In the genomic region with DNA sequence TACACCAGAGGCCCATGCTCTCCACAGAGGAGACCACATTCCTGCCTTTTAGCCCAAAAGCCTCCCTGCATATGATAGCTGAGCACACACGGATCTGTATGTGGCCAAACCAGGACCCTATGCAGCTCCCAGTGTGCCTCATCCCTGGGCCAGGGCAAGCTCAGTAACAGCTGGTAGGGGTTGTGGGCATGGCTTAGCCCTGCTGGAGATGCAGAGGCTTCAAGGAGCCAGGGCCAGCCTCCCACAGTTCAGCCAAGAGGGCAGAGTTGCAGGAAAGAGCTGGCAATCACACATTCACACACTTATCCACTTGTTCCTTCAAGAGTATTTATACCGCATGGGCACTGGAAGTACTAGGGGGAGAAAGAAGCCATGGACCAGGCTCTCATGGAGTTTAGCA, we compare ENCODE assay signal across 30 cellular contexts. TPM values are rescaled to one million over a fixed set of nuclear protein-coding genes. Genes with fewer than 3 reads are reported as not detected.
DNase-seq lines count a peak whose midpoint lies in the region; ATAC-seq and TF ChIP-seq lines count a peak whose summit lies in the region.
"Had no signal": no experiment of that assay in that cellular context is flagged by ENCODE, and none has a peak within 500 bp of the region (broad histone marks: within the 10 kb centered on the region; RNA-seq: fewer than 3 reads in every experiment).

No MANE protein-coding gene starts in this region.

- H3K27ac ChIP-seq in SK-N-SH (ENCODE audit: low read depth in 2 of 2, low read length in 1 of 2), result no peak overlapping the region
- H3K27ac ChIP-seq in lower lobe of right lung, result no peak overlapping the region
- H3K27ac ChIP-seq in stomach, result peak overlapping the region in 1 of 5 donors; percentile 94
- H3K27ac ChIP-seq in adrenal gland, result no peak overlapping the region
- H3K27ac ChIP-seq: cardiac muscle cell, Peyer's patch, psoas muscle had no signal

- intact Hi-C loops in lower lobe of right lung (cut with DNase I) (no loop called here), stomach (cut with DNase I; ENCODE audit: low total_unique reads) (no loop called here), adrenal gland (cut with DNase I) (no loop called here)

- no peak overlapping the region for H3K9ac ChIP-seq in SK-N-SH

- no peak for TF ChIP-seq RAD21 in SK-N-SH (IDR thresholded peaks at IDR 0.05; ENCODE audit: low read length)

- H3K4me3 ChIP-seq in SK-N-SH (ENCODE audit: low read depth in 2 of 2, low read length in 1 of 2) (no peak overlapping the region), lower lobe of right lung (no peak overlapping the region), stomach (no peak overlapping the region), adrenal gland (no peak overlapping the region)
- H3K4me3 ChIP-seq: ascending aorta, cardiac muscle cell, Peyer's patch, psoas muscle had no signal

- no peaks in the 10 kb centered on the region for H4K20me1 ChIP-seq in SK-N-SH (ENCODE audit: insufficient read depth)

- TF ChIP-seq EP300 in SK-N-SH (IDR thresholded peaks at IDR 0.05; ENCODE audit: borderline replicate concordance in 1 of 2, low read depth in 1 of 2, low read length in 1 of 2) (no peak), stomach (IDR thresholded peaks at IDR 0.05) (no peak)

- peaks cover 59% of the 10 kb centered on the region for H3K27me3 Mint-ChIP-seq in brain

- H3K9me2 ChIP-seq in SK-N-SH, result no peaks in the 10 kb centered on the region

- peak; percentile 12 for DNase-seq in SK-N-SH
- no peak for DNase-seq in lower lobe of right lung
- peak; percentile 8 for DNase-seq in stomach
- DNase-seq in NCI-H2227 treated with DMSO at 0.1 percent for 48 hours (lab: John Stamatoyannopoulos, UW), result no peak
- no peak for DNase-seq in adrenal gland
- DNase-seq: activated CD4-positive, alpha-beta T cell treated with anti-CD3 and anti-CD28 coated beads for 4 hours; activated CD8-positive, alpha-beta T cell treated with anti-CD3 and anti-CD28 coated beads, Interleukin-2, amount 10 ng/mL, durations not matched to agents 7 days and 5 days; activated naive CD8-positive, alpha-beta T cell treated with anti-CD3 and anti-CD28 coated beads, Interleukin-2, amount 10 ng/mL, durations not matched to agents 7 days and 5 days; Calu3; cortex of kidney; kidney glomerular epithelial cell; NCI-H1436 treated with DMSO at 0.1 percent for 48 hours; NCI-H2081 treated with DMSO at 0.1 percent for 48 hours; NCI-H226; NCI-H69; Peyer's patch; SIG-M5; stimulated activated CD4-positive, alpha-beta T cell treated with anti-CD3 and anti-CD28 coated beads, Interleukin-4, amount 100 ng/mL, for 4 hours; substantia nigra; SW 1271; T-helper 9 cell had no signal

- CTCF ChIA-PET in SK-N-SH (lab: Yijun Ruan, JAX), result interaction anchor here (0.8 to 3.4 kb wide), 7 partner anchors 19 to 352 kb away, joined by 3 to 21 read pairs (median 6); no protein-coding TSS in a partner anchor

- H3K9me3 ChIP-seq in SK-N-SH (no peaks in the 10 kb centered on the region), lower lobe of right lung (no peaks in the 10 kb centered on the region), stomach (no peaks in the 10 kb centered on the region), adrenal gland (replicated peaks in 1 of 3) (no peaks in the 10 kb centered on the region)
- H3K9me3 ChIP-seq: ascending aorta, Peyer's patch, psoas muscle had no signal

- 90% methylated on average over 2 of the region's 2 CpGs for WGBS in SK-N-SH (ENCODE audit: low lambda C conversion rate)
- 67 to 87% (median 82%) methylated on average over 1 to 2 of the region's 2 CpGs for whole genome bisulfite sequencing in stomach, 5 donors
- WGBS in adrenal gland, 4 donors, result 76 to 86% (median 78%) methylated on average over 2 of the region's 2 CpGs

- no peak overlapping the region for H3K27ac Mint-ChIP-seq in brain
- H3K27ac Mint-ChIP-seq: activated CD8-positive, alpha-beta T cell treated with anti-CD3 and anti-CD28 coated beads, Interleukin-2, amount 10 ng/mL, durations not matched to agents 7 days and 5 days; activated naive CD8-positive, alpha-beta T cell treated with anti-CD3 and anti-CD28 coated beads, Interleukin-2, amount 10 ng/mL, durations not matched to agents 7 days and 5 days; activated T-helper 17 cell treated with anti-CD3 and anti-CD28 coated beads, Interleukin-2, amount 50 U/mL, for 72 hours; CD14-positive monocyte had no signal

- H2AFZ ChIP-seq in SK-N-SH (ENCODE audit: low read depth), result no peak overlapping the region

- H3K4me1 ChIP-seq in SK-N-SH (ENCODE audit: control insufficient read depth in 1 of 2, insufficient read depth in 2 of 2, low read depth in 1 of 2, low read length in 1 of 2), result peaks cover 0 to 6% of the 10 kb centered on the region in 2 experiments; a peak in 1 of 4 replicates
- peaks cover 49% of the 10 kb centered on the region for H3K4me1 ChIP-seq in lower lobe of right lung
- H3K4me1 ChIP-seq in stomach, result peaks cover 20 to 66% (median 38%) of the 10 kb centered on the region in 4 donors
- peaks cover 8 to 16% of the 10 kb centered on the region in 2 donors for H3K4me1 ChIP-seq in adrenal gland (replicated peaks in 1 of 2)

- TF ChIP-seq POLR2A in stomach (IDR thresholded peaks at IDR 0.05) (no peak), adrenal gland (IDR thresholded peaks at IDR 0.05) (no peak)

- TF ChIP-seq CTCF in SK-N-SH (IDR thresholded peaks at IDR 0.05) (no peak), brain (conservative IDR thresholded peaks at IDR 0.05) (no peak), lower lobe of right lung (IDR thresholded peaks at IDR 0.05) (no peak), stomach (IDR thresholded peaks at IDR 0.05) (no peak), adrenal gland (IDR thresholded peaks at IDR 0.05) (no peak)

- POLR2A ChIA-PET in SK-N-SH (lab: Yijun Ruan, JAX), result no interaction called here

- H3K4me1 Mint-ChIP-seq in brain, result peaks cover 31% of the 10 kb centered on the region
- H3K4me1 Mint-ChIP-seq: activated T-helper 17 cell treated with anti-CD3 and anti-CD28 coated beads, Interleukin-2, amount 50 U/mL, for 72 hours had no signal

- H3K36me3 Mint-ChIP-seq in brain, result no peaks in the 10 kb centered on the region
- H3K36me3 Mint-ChIP-seq: activated naive CD8-positive, alpha-beta T cell treated with anti-CD3 and anti-CD28 coated beads, Interleukin-2, amount 10 ng/mL, durations not matched to agents 7 days and 5 days had no signal

- H3K27me3 ChIP-seq in SK-N-SH (ENCODE audit: insufficient read depth) (peaks cover 14% of the 10 kb centered on the region; the same call in 1 of the 2 replicates), lower lobe of right lung (ENCODE audit: low read depth) (no peaks in the 10 kb centered on the region), stomach (peaks cover 0 to 52% (median 28%) of the 10 kb centered on the region in 3 donors), adrenal gland (peaks cover 10% of the 10 kb centered on the region)
- H3K27me3 ChIP-seq: ascending aorta had no signal

- peaks cover 0 to 5% (median 0%) of the 10 kb centered on the region in 5 experiments for H3K9me3 Mint-ChIP-seq in brain
- H3K9me3 Mint-ChIP-seq: activated naive CD8-positive, alpha-beta T cell treated with anti-CD3 and anti-CD28 coated beads, Interleukin-2, amount 10 ng/mL, durations not matched to agents 7 days and 5 days; activated T-helper 17 cell treated with anti-CD3 and anti-CD28 coated beads, Interleukin-2, amount 50 U/mL, for 72 hours had no signal

- no peaks in the 10 kb centered on the region for H3K79me2 ChIP-seq in SK-N-SH (ENCODE audit: insufficient read depth)

- H3F3A ChIP-seq in SK-N-SH (replicated peaks; ENCODE audit: insufficient read depth), result no peaks in the 10 kb centered on the region

- peak overlapping the region in 3 of 5 experiments; percentile 44 to 57 (median 46) for H3K4me3 Mint-ChIP-seq in brain
- H3K4me3 Mint-ChIP-seq: activated CD8-positive, alpha-beta T cell treated with anti-CD3 and anti-CD28 coated beads, Interleukin-2, amount 10 ng/mL, durations not matched to agents 7 days and 5 days; activated naive CD8-positive, alpha-beta T cell treated with anti-CD3 and anti-CD28 coated beads, Interleukin-2, amount 10 ng/mL, durations not matched to agents 7 days and 5 days; activated T-helper 17 cell treated with anti-CD3 and anti-CD28 coated beads, Interleukin-2, amount 50 U/mL, for 72 hours had no signal

- H3K4me2 ChIP-seq in SK-N-SH, result no peak overlapping the region

- H3K36me3 ChIP-seq in SK-N-SH (replicated peaks in 1 of 2; ENCODE audit: control insufficient read depth in 1 of 2, insufficient read depth in 2 of 2, low read length in 1 of 2) (no peaks in the 10 kb centered on the region), lower lobe of right lung (peaks cover 3% of the 10 kb centered on the region), stomach (no peaks in the 10 kb centered on the region), adrenal gland (replicated peaks in 1 of 2) (no peaks in the 10 kb centered on the region)
- H3K36me3 ChIP-seq: ascending aorta, cardiac muscle cell, Peyer's patch had no signal

- ATAC-seq in SK-N-SH treated with all-trans-retinoic acid at 6 μM for 48 hours (no peak), lower lobe of right lung (peak; percentile 2 to 22), GM21529 (IDR thresholded peaks at IDR 0.05; ENCODE audit: unreplicated experiment) (no peak)
- ATAC-seq: activated CD8-positive, alpha-beta T cell treated with anti-CD3 and anti-CD28 coated beads, Interleukin-2, amount 10 ng/mL, durations not matched to agents 7 days and 5 days; activated T-helper 17 cell treated with anti-CD3 and anti-CD28 coated beads, Interleukin-2, amount 50 U/mL, for 72 hours; psoas muscle had no signal

RNA-seq across cellular contexts. Expression of a gene that starts 1.6 kb away (rescaled TPM):
- polyA plus RNA-seq in SK-N-SH (2012; rRNA removed), result 2.2 and 2.7 TPM in 2 replicates
- polyA plus RNA-seq in SK-N-SH (2012; cell fraction: cytosol; rRNA removed), result 1.3 and 1.8 TPM in 2 replicates
- 13.9 and 22.5 TPM in 2 replicates for polyA plus RNA-seq in SK-N-SH (2012; cell fraction: nucleus; rRNA removed)
- polyA plus RNA-seq in brain (ENCODE audit: insufficient read depth, low read depth, low replicate concordance), result 10.5 TPM
- total RNA-seq in lower lobe of right lung, result 148 TPM
- total RNA-seq in stomach, result 10 to 100 TPM; 30.3 to 90.4 (median 52.5) TPM
- polyA plus RNA-seq in stomach, result 10 to 100 TPM; 33.0 to 94.1 (median 66.6) TPM
- total RNA-seq in adrenal gland, result 10 to 100 TPM in 7 of 8 donors, 1 to 10 TPM in 1; 8.7 to 32.3 (median 16.1) TPM
- 100 to 1,000 TPM in 2 of 3 donors, 1 to 10 TPM in 1; 3.8 to 142 (median 107) TPM for polyA plus RNA-seq in adrenal gland

RNA-seq across cellular contexts. Expression of a gene that starts 24.4 kb away (rescaled TPM):
- polyA plus RNA-seq in SK-N-SH (2012; rRNA removed), result 3.2 and 3.9 TPM in 2 replicates
- 3.9 and 4.8 TPM in 2 replicates for polyA plus RNA-seq in SK-N-SH (2012; cell fraction: cytosol; rRNA removed)
- polyA plus RNA-seq in SK-N-SH (2012; cell fraction: nucleus; rRNA removed), result 1.5 and 2.2 TPM in 2 replicates
- polyA plus RNA-seq in brain (ENCODE audit: insufficient read depth, low read depth, low replicate concordance), result 5.2 TPM
- 7.4 TPM for total RNA-seq in lower lobe of right lung
- total RNA-seq in stomach, result 10 to 100 TPM in 1 of 5 donors, 1 to 10 TPM in 4; 2.3 to 35.6 (median 7.2) TPM
- 1 to 10 TPM; 2.1 to 6.5 (median 3.1) TPM for polyA plus RNA-seq in stomach
- total RNA-seq in adrenal gland, result 10 to 100 TPM in 3 of 8 donors, 1 to 10 TPM in 5; 5.1 to 12.2 (median 8.1) TPM
- 1 to 10 TPM; 4.3 to 8.5 (median 5.4) TPM for polyA plus RNA-seq in adrenal gland

RNA-seq across cellular contexts. Expression of a gene that starts 31.0 kb away (rescaled TPM):
- polyA plus RNA-seq in SK-N-SH (2012; rRNA removed) (0.03 TPM in 1 of 2 replicates, not detected in the other), brain (ENCODE audit: insufficient read depth, low read depth, low replicate concordance) (15.5 TPM), stomach (under 1 TPM; 0.19 to 0.61 (median 0.25) TPM), adrenal gland (1 to 10 TPM in 1 of 3 donors, under 1 TPM in 1, not detected in 1; 0.54 to 2.0 TPM)
- not detected in 2 replicates for polyA plus RNA-seq in SK-N-SH (2012; cell fraction: cytosol; rRNA removed)
- polyA plus RNA-seq in SK-N-SH (2012; cell fraction: nucleus; rRNA removed), result not detected in 2 replicates
- total RNA-seq in lower lobe of right lung (0.18 TPM), stomach (not detected), adrenal gland (under 1 TPM in 1 of 8 donors, not detected in 7; 0.11 TPM)
- total RNA-seq: activated CD8-positive, alpha-beta T cell treated with anti-CD3 and anti-CD28 coated beads, Interleukin-2, amount 10 ng/mL, durations not matched to agents 7 days and 5 days; activated naive CD8-positive, alpha-beta T cell treated with anti-CD3 and anti-CD28 coated beads, Interleukin-2, amount 10 ng/mL, durations not matched to agents 7 days and 5 days; activated T-helper 17 cell treated with anti-CD3 and anti-CD28 coated beads, Interleukin-2, amount 50 U/mL, for 72 hours; ascending aorta; Calu3; cardiac muscle cell; fibroblast of villous mesenchyme; Peyer's patch had no signal
- polyA plus RNA-seq: CD14-positive monocyte had no signal

Comparison
In these comparisons a context has a peak if more than half of its experiments do, and no peak if none do; other contexts are left out.
1. DNase-seq: peak in SK-N-SH (single experiment) and stomach (single experiment); none in lower lobe of right lung (single experiment), NCI-H2227 treated with DMSO at 0.1 percent for 48 hours (single experiment) and adrenal gland (0 of 7).
2. ATAC-seq: peak in lower lobe of right lung (2 of 2); none in SK-N-SH treated with all-trans-retinoic acid at 6 μM for 48 hours (single experiment) and GM21529 (single experiment).